In genomic region chrX:16725067-16725466, GRCh38 we compare ENCODE assay signal across 21 cellular contexts. TPM values are rescaled to one million over a fixed set of nuclear protein-coding genes. Genes with fewer than 3 reads are reported as not detected.
DNase-seq lines count a peak whose midpoint lies in the region; ATAC-seq, FAIRE-seq and TF ChIP-seq lines count a peak whose summit lies in the region.
"Had no signal": no experiment of that assay in that cellular context is flagged by ENCODE, and none has a peak within 500 bp of the region (broad histone marks: within the 10 kb centered on the region; RNA-seq: fewer than 3 reads in every experiment).

No MANE protein-coding gene starts in this region.

- no peaks in the 10 kb centered on the region for H3K27me3 Mint-ChIP-seq in activated T-cell treated with anti-CD3 and anti-CD28 coated beads, Interleukin-2, amount 50 U/mL, for 72 hours (ENCODE audit: low read depth)
- H3K27me3 Mint-ChIP-seq: B cell; CD4-positive, alpha-beta memory T cell had no signal

- no peaks in the 10 kb centered on the region for H3K9me3 Mint-ChIP-seq in activated T-cell treated with anti-CD3 and anti-CD28 coated beads, Interleukin-2, amount 50 U/mL, for 72 hours
- H3K9me3 Mint-ChIP-seq: CD4-positive, alpha-beta memory T cell had no signal

- no peak overlapping the region for H3K27ac ChIP-seq in HepG2 (ENCODE audit: extremely low read length, insufficient read depth, low read length)
- H3K27ac ChIP-seq in right lobe of liver = no peak overlapping the region
- H3K27ac ChIP-seq in psoas muscle = peak overlapping the region; percentile 68

- no peak overlapping the region for H3K9ac ChIP-seq in HepG2 (ENCODE audit: insufficient read depth, low read depth, low read length)

- no peak overlapping the region for H2AFZ ChIP-seq in HepG2 (ENCODE audit: low read length)

- no TSS peak for BruUV-seq in HepG2 (replicated peaks; lab: Mats Ljungman, UMichigan)

- peaks cover 48% of the 10 kb centered on the region for H3K79me2 ChIP-seq in HepG2 (ENCODE audit: insufficient read depth, low read length)

- H3K36me3 ChIP-seq in HepG2 (replicated peaks in 1 of 2; ENCODE audit: control insufficient read depth in 1 of 2, insufficient read depth in 2 of 2, low read length in 2 of 2) (no peaks in the 10 kb centered on the region), right lobe of liver (no peaks in the 10 kb centered on the region), psoas muscle (ENCODE audit: insufficient read depth in 1 of 2, low read depth in 1 of 2) (no peaks in the 10 kb centered on the region)

- H3K36me3 Mint-ChIP-seq in activated T-cell treated with anti-CD3 and anti-CD28 coated beads, Interleukin-2, amount 50 U/mL, for 72 hours (ENCODE audit: insufficient read depth in 2 of 2) = peaks cover 0 to 1% of the 10 kb centered on the region in 2 donors

- no peak overlapping the region for H3K4me3 Mint-ChIP-seq in activated T-cell treated with anti-CD3 and anti-CD28 coated beads, Interleukin-2, amount 50 U/mL, for 72 hours
- H3K4me3 Mint-ChIP-seq: B cell; CD4-positive, alpha-beta memory T cell had no signal

- CTCF ChIA-PET in HepG2 (lab: Yijun Ruan, JAX; ENCODE audit: low intra/inter-chr PET ratio, low total read pairs) = no interaction called here

- in situ Hi-C loops in HepG2 (cut with HindIII; ENCODE audit: extremely low pct_ligation_motif_present, low pct_unique_long_range_greater_than_20kb) = no loop called here

- H3K4me1 ChIP-seq in HepG2 (ENCODE audit: insufficient read depth, low read length) (peaks cover 54% of the 10 kb centered on the region), right lobe of liver (peaks cover 0 to 15% (median 1%) of the 10 kb centered on the region in 4 donors), psoas muscle (peaks cover 16% of the 10 kb centered on the region)

- TF ChIP-seq RAD21 in HepG2 (CRISPR knock-in tag; IDR thresholded peaks at IDR 0.05) = no peak

- POLR2A ChIA-PET in HepG2 (lab: Yijun Ruan, JAX) = no interaction called here

- H3K9me3 ChIP-seq in HepG2 (ENCODE audit: low read length) = no peaks in the 10 kb centered on the region
- H3K9me3 ChIP-seq in right lobe of liver = no peaks in the 10 kb centered on the region
- H3K9me3 ChIP-seq in psoas muscle = no peaks in the 10 kb centered on the region

- no peak for TF ChIP-seq CTCF in HepG2 (CRISPR knock-in tag; IDR thresholded peaks at IDR 0.05)
- no peak for TF ChIP-seq CTCF in right lobe of liver (IDR thresholded peaks at IDR 0.05)
- no peak for TF ChIP-seq CTCF in psoas muscle (IDR thresholded peaks at IDR 0.05)
- TF ChIP-seq CTCF in foreskin fibroblast (IDR thresholded peaks at IDR 0.05; ENCODE audit: low read depth, low read length) = no peak

- no peak for TF ChIP-seq EP300 in HepG2 (IDR thresholded peaks at IDR 0.05; ENCODE audit: low read depth in 2 of 2, low read length in 2 of 2)
- TF ChIP-seq EP300 in HepG2 (CRISPR knock-in tag; IDR thresholded peaks at IDR 0.05; ENCODE audit: borderline replicate concordance) = no peak

- H3K27me3 ChIP-seq in HepG2 (ENCODE audit: control insufficient read depth in 1 of 2, insufficient read depth in 2 of 2, low read length in 2 of 2) = no peaks in the 10 kb centered on the region
- H3K27me3 ChIP-seq in right lobe of liver = no peaks in the 10 kb centered on the region
- no peaks in the 10 kb centered on the region for H3K27me3 ChIP-seq in psoas muscle (ENCODE audit: insufficient read depth in 3 of 3, low read length in 2 of 3)

- no peaks in the 10 kb centered on the region for H4K20me1 ChIP-seq in HepG2 (ENCODE audit: insufficient read depth, low read length)

- no peak overlapping the region for H3K27ac Mint-ChIP-seq in activated T-cell treated with anti-CD3 and anti-CD28 coated beads, Interleukin-2, amount 50 U/mL, for 72 hours
- H3K27ac Mint-ChIP-seq: B cell had no signal

- H3K4me3 ChIP-seq in HepG2 (replicated peaks in 1 of 3; ENCODE audit: insufficient read depth in 1 of 3, low read depth in 2 of 3, low read length in 3 of 3) (no peak overlapping the region), right lobe of liver (no peak overlapping the region), psoas muscle (no peak overlapping the region), foreskin fibroblast (ENCODE audit: low read depth in 1 of 2, low read length in 2 of 2) (no peak overlapping the region)

- ATAC-seq in HepG2 (no peak), right lobe of liver (no peak), left colon (peak; percentile 75), psoas muscle (no peak), HG03095 (IDR thresholded peaks at IDR 0.05; ENCODE audit: unreplicated experiment) (no peak)
- ATAC-seq in activated T-cell treated with anti-CD3 and anti-CD28 coated beads, Interleukin-2, amount 50 U/mL, for 72 hours (replicated peaks in 1 of 2) = no peak
- ATAC-seq: Right ventricle myocardium inferior had no signal

- WGBS in HepG2 (ENCODE audit: low lambda C conversion rate) = 79% methylated on average over 7 of the region's 7 CpGs
- WGBS in right lobe of liver (ENCODE audit: insufficient coverage, low coverage, low lambda C conversion rate, missing lambda C conversion rate) = 78% methylated on average over 5 of the region's 7 CpGs
- 87 to 95% (median 95%) methylated on average over 7 of the region's 7 CpGs for WGBS in psoas muscle, 3 donors

- TF ChIP-seq POLR2A in HepG2 (IDR thresholded peaks at IDR 0.05; ENCODE audit: insufficient read depth in 1 of 2, low read depth in 2 of 2, low read length in 2 of 2) (no peak), right lobe of liver (IDR thresholded peaks at IDR 0.05) (no peak)

- intact Hi-C loops in HepG2 (cut with micrococcal nuclease; ENCODE audit: unreplicated experiment) (no loop called here), right lobe of liver (cut with DNase I) (no loop called here), left colon (cut with DNase I, micrococcal nuclease) (no loop called here), psoas muscle (cut with DNase I) (loop anchor here (10.0 kb wide), 2 partner anchors 60 to 140 kb away; partner anchors contain the start of gene TXLNG (in 1 of the 2))

- no peak for DNase-seq in HepG2 (ENCODE audit: low spot score)
- DNase-seq in right lobe of liver = no peak
- DNase-seq in left colon = no peak
- DNase-seq in psoas muscle = no peak
- no peak for DNase-seq in activated T-cell treated with anti-CD3 and anti-CD28 coated beads, Interleukin-2, amount 50 U/mL, for 72 hours
- no peak for DNase-seq in foreskin fibroblast
- DNase-seq in DMS153 (lab: John Stamatoyannopoulos, UW) = no peak
- DNase-seq: 8988T; CD4-positive, alpha-beta memory T cell; DMS79; H7; MM.1S; NCI-H1092; NCI-H1436 treated with DMSO at 0.1 percent for 48 hours; NCI-H2029; NCI-H2171 treated with DMSO at 0.1 percent for 48 hours; NCI-H446 treated with DMSO at 0.1 percent for 48 hours had no signal

- H3K4me1 Mint-ChIP-seq in activated T-cell treated with anti-CD3 and anti-CD28 coated beads, Interleukin-2, amount 50 U/mL, for 72 hours (ENCODE audit: low read depth) = peaks cover 34% of the 10 kb centered on the region

- no peak for FAIRE-seq in HepG2 (lab: Jason Lieb, UNC)
- FAIRE-seq: RCC 7860 had no signal

- 0 out of 2 replicates have a peak overlapping the region, but pooled peaks have one; percentile 7 for H3K4me2 ChIP-seq in HepG2 (ENCODE audit: low read depth, low read length)

RNA-seq across cellular contexts. Expression of gene SYAP1, which starts 5.7 kb away (rescaled TPM):
- total RNA-seq in HepG2 (2016; rRNA removed; fragmentation: Illumina TruSeq; extraction: Trizol) (18.5 and 25.3 TPM in 2 replicates), right lobe of liver (10 to 100 TPM; 22.5 to 35.7 (median 29.5) TPM), left colon (10 to 100 TPM; 50.4 to 52.0 TPM), psoas muscle (10 to 100 TPM; 13.7 to 29.4 (median 20.0) TPM)
- total RNA-seq in HepG2 (2016; cell fraction: cytosol; rRNA removed; fragmentation: Illumina TruSeq; extraction: Trizol; ENCODE audit: low read depth) = 1.8 and 2.4 TPM in 2 replicates
- total RNA-seq in HepG2 (2016; cell fraction: insoluble cytoplasmic fraction; rRNA removed; fragmentation: Illumina TruSeq; extraction: Trizol) = 17.7 and 30.0 TPM in 2 replicates
- 6.9 and 7.3 TPM in 2 replicates for total RNA-seq in HepG2 (2016; cell fraction: membrane; rRNA removed; fragmentation: Illumina TruSeq; extraction: Trizol)
- 10.0 and 11.8 TPM in 2 replicates for total RNA-seq in HepG2 (2016; cell fraction: nucleus; rRNA removed; fragmentation: Illumina TruSeq; extraction: Trizol)
- polyA plus RNA-seq in HepG2 (2011; rRNA removed) (4.3 and 4.9 TPM in 2 replicates), psoas muscle (10 to 100 TPM; 10.9 to 14.9 (median 13.6) TPM)
- polyA plus RNA-seq in HepG2 (2011; cell fraction: cytosol; rRNA removed) = 4.1 and 4.7 TPM in 2 replicates
- 1.4 and 2.1 TPM in 2 replicates for polyA plus RNA-seq in HepG2 (2011; cell fraction: nucleus; rRNA removed)
- polyA plus RNA-seq in HepG2 (2012) = 9.0 and 13.4 TPM in 2 replicates
- polyA plus RNA-seq in HepG2 (2016; cell fraction: cytosol; fragmentation: Illumina TruSeq; extraction: Trizol; ENCODE audit: low read depth) = 2.0 and 2.2 TPM in 2 replicates
- polyA plus RNA-seq in HepG2 (2016; cell fraction: insoluble cytoplasmic fraction; fragmentation: Illumina TruSeq; extraction: Trizol; ENCODE audit: low read depth) = 29.4 TPM in 2 replicates
- 4.6 and 4.9 TPM in 2 replicates for polyA plus RNA-seq in HepG2 (2016; cell fraction: membrane; fragmentation: Illumina TruSeq; extraction: Trizol; ENCODE audit: low read depth)
- 10.1 and 12.0 TPM in 2 replicates for polyA plus RNA-seq in HepG2 (2016; cell fraction: nucleus; fragmentation: Illumina TruSeq; extraction: Trizol; ENCODE audit: insufficient read depth, low read depth)
- 3.2 and 10.1 TPM in 2 replicates for polyA minus RNA-seq in HepG2 (2011; rRNA and poly(A)+ RNA removed; ENCODE audit: low replicate concordance)
- polyA minus RNA-seq in HepG2 (2011; cell fraction: cytosol; rRNA and poly(A)+ RNA removed) = 3.6 and 4.2 TPM in 2 replicates
- 5.7 and 5.9 TPM in 2 replicates for polyA minus RNA-seq in HepG2 (2011; cell fraction: nucleus; rRNA and poly(A)+ RNA removed)
- total RNA-seq in activated T-cell treated with anti-CD3 and anti-CD28 coated beads, Interleukin-2, amount 50 U/mL, for 72 hours = 10 to 100 TPM; 15.3 to 20.8 TPM

RNA-seq across cellular contexts. Expression of gene CTPS2, which starts 12.6 kb away (rescaled TPM):
- total RNA-seq in HepG2 (2016; rRNA removed; fragmentation: Illumina TruSeq; extraction: Trizol) = 26.1 and 32.2 TPM in 2 replicates
- 5.7 and 7.5 TPM in 2 replicates for total RNA-seq in HepG2 (2016; cell fraction: cytosol; rRNA removed; fragmentation: Illumina TruSeq; extraction: Trizol; ENCODE audit: low read depth)
- 23.8 and 33.8 TPM in 2 replicates for total RNA-seq in HepG2 (2016; cell fraction: insoluble cytoplasmic fraction; rRNA removed; fragmentation: Illumina TruSeq; extraction: Trizol)
- 10.1 and 10.8 TPM in 2 replicates for total RNA-seq in HepG2 (2016; cell fraction: membrane; rRNA removed; fragmentation: Illumina TruSeq; extraction: Trizol)
- 23.4 and 23.8 TPM in 2 replicates for total RNA-seq in HepG2 (2016; cell fraction: nucleus; rRNA removed; fragmentation: Illumina TruSeq; extraction: Trizol)
- polyA plus RNA-seq in HepG2 (2011; rRNA removed) = 8.3 and 10.3 TPM in 2 replicates
- 5.8 and 7.1 TPM in 2 replicates for polyA plus RNA-seq in HepG2 (2011; cell fraction: cytosol; rRNA removed)
- 7.3 and 8.8 TPM in 2 replicates for polyA plus RNA-seq in HepG2 (2011; cell fraction: nucleus; rRNA removed)
- polyA plus RNA-seq in HepG2 (2012) = 11.7 and 14.7 TPM in 2 replicates
- 2.5 TPM in 2 replicates for polyA plus RNA-seq in HepG2 (2016; cell fraction: cytosol; fragmentation: Illumina TruSeq; extraction: Trizol; ENCODE audit: low read depth)
- polyA plus RNA-seq in HepG2 (2016; cell fraction: insoluble cytoplasmic fraction; fragmentation: Illumina TruSeq; extraction: Trizol; ENCODE audit: low read depth) = 26.9 and 27.1 TPM in 2 replicates
- polyA plus RNA-seq in HepG2 (2016; cell fraction: membrane; fragmentation: Illumina TruSeq; extraction: Trizol; ENCODE audit: low read depth) = 6.7 and 8.0 TPM in 2 replicates
- polyA plus RNA-seq in HepG2 (2016; cell fraction: nucleus; fragmentation: Illumina TruSeq; extraction: Trizol; ENCODE audit: insufficient read depth, low read depth) = 34.0 and 40.8 TPM in 2 replicates
- 10.5 and 22.3 TPM in 2 replicates for polyA minus RNA-seq in HepG2 (2011; rRNA and poly(A)+ RNA removed; ENCODE audit: low replicate concordance)
- polyA minus RNA-seq in HepG2 (2011; cell fraction: cytosol; rRNA and poly(A)+ RNA removed) = 11.4 and 11.9 TPM in 2 replicates
- 21.0 and 28.7 TPM in 2 replicates for polyA minus RNA-seq in HepG2 (2011; cell fraction: nucleus; rRNA and poly(A)+ RNA removed)
- total RNA-seq in right lobe of liver = 10 to 100 TPM in 1 of 6 experiments, 1 to 10 TPM in 5; 5.0 to 10.3 (median 8.8) TPM
- total RNA-seq in left colon = 10 to 100 TPM; 16.0 to 16.5 TPM
- 1 to 10 TPM; 2.5 to 3.8 (median 3.0) TPM for total RNA-seq in psoas muscle
- polyA plus RNA-seq in psoas muscle = 1 to 10 TPM; 1.1 to 2.4 (median 1.2) TPM
- 1 to 10 TPM; 8.1 to 8.3 TPM for total RNA-seq in activated T-cell treated with anti-CD3 and anti-CD28 coated beads, Interleukin-2, amount 50 U/mL, for 72 hours

Comparison
In these comparisons a context has a peak if more than half of its experiments do, and no peak if none do; other contexts are left out.
1. intact Hi-C loops: an anchor here in psoas muscle (10.0 kb wide); none called in HepG2, right lobe of liver and left colon.